ENCODE assay signal across 19 cellular contexts in the genomic region with DNA sequence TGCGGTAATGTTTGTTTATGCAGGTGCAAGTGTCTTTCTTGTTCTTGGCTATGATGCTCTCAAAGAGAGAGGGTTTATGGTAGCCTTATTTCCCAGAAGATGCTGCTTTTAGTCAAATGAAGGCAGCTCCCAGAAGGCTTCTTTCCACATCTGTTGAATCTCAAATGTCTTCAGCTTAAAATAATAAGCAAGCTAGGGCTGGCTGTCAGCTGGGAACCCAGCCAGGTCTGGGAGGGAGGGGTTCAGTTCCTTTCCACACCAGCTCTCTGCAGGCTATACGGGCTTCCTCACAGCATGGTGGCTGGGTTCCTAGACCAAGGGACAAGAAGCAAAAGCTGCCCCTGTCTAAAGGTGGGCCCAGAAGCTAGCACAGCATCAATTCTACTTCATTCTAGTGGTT. TPM values are rescaled to one million over a fixed set of nuclear protein-coding genes. Genes with fewer than 3 reads are reported as not detected.
DNase-seq lines count a peak whose midpoint lies in the region; ATAC-seq and TF ChIP-seq lines count a peak whose summit lies in the region.
"Had no signal": no experiment of that assay in that cellular context is flagged by ENCODE, and none has a peak within 500 bp of the region (broad histone marks: within the 10 kb centered on the region; RNA-seq: fewer than 3 reads in every experiment).

No MANE protein-coding gene starts in this region.

- in situ Hi-C loops in HAP-1 (cut with MboI; ENCODE audit: low sequenced_read_pairs) = no loop called here

- ATAC-seq in GM23338 = no peak
- ATAC-seq: natural killer cell, Right ventricle myocardium inferior had no signal

- H3K27me3 Mint-ChIP-seq in nephron (ENCODE audit: low read depth) (peaks cover 7% of the 10 kb centered on the region), GM23338 (ENCODE audit: insufficient read depth, low read depth, poor library complexity) (peaks cover 8% of the 10 kb centered on the region)
- H3K27me3 Mint-ChIP-seq: CD8-positive, alpha-beta memory T cell; central memory CD8-positive, alpha-beta T cell had no signal

- peaks cover 12% of the 10 kb centered on the region for H3K4me1 Mint-ChIP-seq in nephron
- no peaks in the 10 kb centered on the region for H3K4me1 Mint-ChIP-seq in GM23338

- H3K27ac ChIP-seq in GM23338 (ENCODE audit: low read depth) = no peak overlapping the region
- H3K27ac ChIP-seq: GM23248, KMS-11, ovary had no signal

- no peaks in the 10 kb centered on the region for H4K20me1 ChIP-seq in GM23338 (replicated peaks; ENCODE audit: insufficient read depth)

- H3K27me3 ChIP-seq in GM23338 (ENCODE audit: insufficient read depth) (no peaks in the 10 kb centered on the region), HAP-1 (ENCODE audit: low read depth) (no peaks in the 10 kb centered on the region)
- H3K27me3 ChIP-seq: ovary had no signal

- peaks cover 2% of the 10 kb centered on the region; the same call in 1 of the 2 replicates for H3K36me3 ChIP-seq in GM23338 (ENCODE audit: insufficient read depth)
- no peaks in the 10 kb centered on the region for H3K36me3 ChIP-seq in HAP-1 (replicated peaks)
- H3K36me3 ChIP-seq: ovary had no signal

- H3K79me2 ChIP-seq in GM23338 (replicated peaks; ENCODE audit: insufficient read depth) = no peaks in the 10 kb centered on the region

- H3K36me3 Mint-ChIP-seq in nephron (ENCODE audit: low read depth) = peaks cover 21% of the 10 kb centered on the region
- peaks cover 32% of the 10 kb centered on the region for H3K36me3 Mint-ChIP-seq in GM23338 (ENCODE audit: low read depth)

- no peak overlapping the region for H3K4me3 ChIP-seq in GM23338
- no peak overlapping the region for H3K4me3 ChIP-seq in HAP-1
- H3K4me3 ChIP-seq: GM23248, ovary had no signal

- no peak overlapping the region for H3K4me2 ChIP-seq in GM23338
- H3K4me2 ChIP-seq: KMS-11 had no signal

- TF ChIP-seq CTCF in nephron (IDR thresholded peaks at IDR 0.05; ENCODE audit: unreplicated experiment in 3 of 3) (no peak), GM23338 (conservative IDR thresholded peaks at IDR 0.05; ENCODE audit: low read depth in 2 of 2) (no peak)

- no peaks in the 10 kb centered on the region for H3K9me3 ChIP-seq in HAP-1

- H3K9me2 ChIP-seq in GM23338 (ENCODE audit: insufficient read depth) = no peaks in the 10 kb centered on the region

- H3K4me1 ChIP-seq in GM23338 (ENCODE audit: insufficient read depth) (no peaks in the 10 kb centered on the region), HAP-1 (no peaks in the 10 kb centered on the region)

- H3K9me3 Mint-ChIP-seq in nephron = peaks cover 35% of the 10 kb centered on the region
- peaks cover 56% of the 10 kb centered on the region for H3K9me3 Mint-ChIP-seq in GM23338

- DNase-seq in D341Med (ENCODE audit: low spot score) (peak; percentile 33), EL (peak; percentile 10), amniotic epithelial cell (ENCODE audit: low read depth) (peak; percentile 29), GM23338 (ENCODE audit: low spot score) (no peak), NCI-H1092 (lab: John Stamatoyannopoulos, UW) (no peak), HAP-1 (ENCODE audit: low spot score in 2 of 2) (no peak)
- DNase-seq: CD8-positive, alpha-beta memory T cell; DMS79; GM23248; natural killer cell; NCI-H1092 treated with DMSO at 0.1 percent for 48 hours; NCI-H2029 treated with DMSO at 0.1 percent for 48 hours; NCI-H510A; ovary had no signal

- H3K4me3 Mint-ChIP-seq in nephron = no peak overlapping the region
- no peak overlapping the region for H3K4me3 Mint-ChIP-seq in GM23338
- H3K4me3 Mint-ChIP-seq: activated T-helper 1 cell treated with anti-CD3 and anti-CD28 coated beads, Interleukin-12 subunit alpha, Interleukin-12 subunit beta, Interleukin-2, Interleukin-4 antibody, amounts not matched to agents 30 ng/mL and 10 ng/mL and 1 ng/mL, durations not matched to agents 14 hours and 24 hours and 36 hours; CD8-positive, alpha-beta memory T cell; central memory CD8-positive, alpha-beta T cell; natural killer cell had no signal

- H3F3A ChIP-seq in GM23338 (replicated peaks; ENCODE audit: low read depth) = no peaks in the 10 kb centered on the region

- H3K27ac Mint-ChIP-seq in nephron (peak overlapping the region in 2 of 3 experiments; percentile 29 to 40), GM23338 (no peak overlapping the region)
- H3K27ac Mint-ChIP-seq: activated T-helper 1 cell treated with anti-CD3 and anti-CD28 coated beads, Interleukin-12 subunit alpha, Interleukin-12 subunit beta, Interleukin-2, Interleukin-4 antibody, amounts not matched to agents 30 ng/mL and 10 ng/mL and 1 ng/mL, durations not matched to agents 14 hours and 24 hours and 36 hours; natural killer cell had no signal

- H2AFZ ChIP-seq in GM23338 = no peak overlapping the region
- H2AFZ ChIP-seq: GM23248 had no signal

TF ChIP-seq in GM23338, 12 proteins besides CTCF, POLR2A, EP300 and RAD21 (continues in another document):
- no peak for TF ChIP-seq ZNF331 (CRISPR knock-in tag; IDR thresholded peaks at IDR 0.05; ENCODE audit: low read depth)
- no peak for TF ChIP-seq POLR2AphosphoS5 (IDR thresholded peaks at IDR 0.05; ENCODE audit: low read depth)
- no peak for TF ChIP-seq JUNB (IDR thresholded peaks at IDR 0.05; ENCODE audit: unreplicated experiment)
- no peak for TF ChIP-seq EZH2phosphoT487 (IDR thresholded peaks at IDR 0.05; ENCODE audit: unreplicated experiment)
- no peak for TF ChIP-seq STAT1 (IDR thresholded peaks at IDR 0.05; ENCODE audit: unreplicated experiment)
- no peak for TF ChIP-seq NANOG (IDR thresholded peaks at IDR 0.05; ENCODE audit: borderline replicate concordance)
- TF ChIP-seq EZH2 (IDR thresholded peaks at IDR 0.05; ENCODE audit: low read depth, unreplicated experiment) = no peak
- no peak for TF ChIP-seq ZNF462 (CRISPR knock-in tag; IDR thresholded peaks at IDR 0.05)

RNA-seq across cellular contexts. Expression of gene ATF7IP2, which starts 47.4 kb away (rescaled TPM):
- total RNA-seq in GM23338 (2014; rRNA removed; shearing (Covaris generic)) = 27.9 and 30.4 TPM in 2 replicates
- 47.4 and 55.7 TPM in 2 replicates for polyA plus RNA-seq in GM23338 (2016; fragmentation: Nextera tagmentation; extraction: Ambion mirVana)

Comparison
In these comparisons a context has a peak if more than half of its experiments do, and no peak if none do; other contexts are left out.
1. DNase-seq: peak in D341Med (single experiment), EL (single experiment) and amniotic epithelial cell (single experiment); none in GM23338 (single experiment), NCI-H1092 (single experiment) and HAP-1 (0 of 2).